In genomic region chr20:53748176-53748575, GRCh38 we compare ENCODE assay signal across 2 cellular contexts.
TF ChIP-seq lines count a peak whose summit lies in the region.

No MANE protein-coding gene starts in this region.

TF ChIP-seq in SK-N-SH, 30 proteins besides CTCF, POLR2A, EP300 and RAD21 (continued from another document):
- no peak for TF ChIP-seq REST (IDR thresholded peaks at IDR 0.05; ENCODE audit: low read depth, low read length)

TF ChIP-seq in SK-N-SH treated with all-trans-retinoic acid at 6 μM for 48 hours, 23 proteins besides CTCF, POLR2A, EP300 and RAD21 (continued from another document):
- TF ChIP-seq PATZ1 (CRISPR knock-in tag; IDR thresholded peaks at IDR 0.05; ENCODE audit: borderline replicate concordance), result no peak
TF ChIP-seq in SK-N-SH treated with all-trans-retinoic acid at 6 μM for 48 hours: peak in this region for 0.
